In genomic region chr15:86915811-86916331, GRCh38 we compare ENCODE assay signal across 9 cellular contexts.
DNase-seq lines count a peak whose midpoint lies in the region; ATAC-seq, FAIRE-seq and TF ChIP-seq lines count a peak whose summit lies in the region.
"Had no signal": no experiment of that assay in that cellular context is flagged by ENCODE, and none has a peak within 500 bp of the region (broad histone marks: within the 10 kb centered on the region; RNA-seq: fewer than 3 reads in every experiment).

No MANE protein-coding gene starts in this region.

- FAIRE-seq in HepG2 (lab: Jason Lieb, UNC), result no peak
- FAIRE-seq: A204.1 had no signal

- H3K27me3 ChIP-seq in HepG2 (ENCODE audit: control insufficient read depth in 1 of 2, insufficient read depth in 2 of 2, low read length in 2 of 2), result peaks cover 0 to 5% of the 10 kb centered on the region in 2 experiments; a peak in 2 of 5 replicates
- H3K27me3 ChIP-seq in ovary, result no peaks in the 10 kb centered on the region

- CTCF ChIA-PET in HepG2 (lab: Yijun Ruan, JAX; ENCODE audit: low intra/inter-chr PET ratio, low total read pairs), result interaction anchor here (1.9 kb wide), 1 partner anchor 1331 kb away, joined by 7 read pairs; no protein-coding TSS in a partner anchor

- H2AFZ ChIP-seq in HepG2 (ENCODE audit: low read length), result no peak overlapping the region

- in situ Hi-C loops in HepG2 (cut with HindIII; ENCODE audit: extremely low pct_ligation_motif_present, low pct_unique_long_range_greater_than_20kb), result loop anchor here (10.0 to 25.0 kb wide), 2 partner anchors 1054 to 1329 kb away; no protein-coding TSS in a partner anchor

- TF ChIP-seq RAD21 in HepG2 (CRISPR knock-in tag; IDR thresholded peaks at IDR 0.05), result 0 out of 2 replicates have a peak, but pooled peaks have one; percentile 22

- POLR2A ChIA-PET in HepG2 (lab: Yijun Ruan, JAX), result no interaction called here

- H3K9ac ChIP-seq in HepG2 (ENCODE audit: insufficient read depth, low read depth, low read length), result no peak overlapping the region

- H4K20me1 ChIP-seq in HepG2 (ENCODE audit: insufficient read depth, low read length), result no peaks in the 10 kb centered on the region

- no peaks in the 10 kb centered on the region for H3K4me1 ChIP-seq in HepG2 (ENCODE audit: insufficient read depth, low read length)
- no peaks in the 10 kb centered on the region for H3K4me1 ChIP-seq in ovary (ENCODE audit: insufficient read depth)

- TF ChIP-seq POLR2A in HepG2 (IDR thresholded peaks at IDR 0.05; ENCODE audit: insufficient read depth in 1 of 2, low read depth in 2 of 2, low read length in 2 of 2) (no peak), ovary (IDR thresholded peaks at IDR 0.05) (no peak)

- H3K4me3 ChIP-seq in HepG2 (replicated peaks in 1 of 3; ENCODE audit: insufficient read depth in 1 of 3, low read depth in 2 of 3, low read length in 3 of 3), result no peak overlapping the region
- no peak overlapping the region for H3K4me3 ChIP-seq in ovary

- no peak overlapping the region; the same call in 1 of the 2 replicates for H3K4me2 ChIP-seq in HepG2 (ENCODE audit: low read depth, low read length)

- no peaks in the 10 kb centered on the region for H3K36me3 ChIP-seq in HepG2 (replicated peaks in 1 of 2; ENCODE audit: control insufficient read depth in 1 of 2, insufficient read depth in 2 of 2, low read length in 2 of 2)
- no peaks in the 10 kb centered on the region for H3K36me3 ChIP-seq in ovary

- 11% methylated on average over 7 of the region's 12 CpGs for WGBS in HepG2 (ENCODE audit: low lambda C conversion rate)
- WGBS in ovary, 3 donors, result 23 to 26% (median 25%) methylated on average over 12 of the region's 12 CpGs

- ATAC-seq in HepG2, result peak; percentile 85
- no peak for ATAC-seq in GM21529 (IDR thresholded peaks at IDR 0.05; ENCODE audit: unreplicated experiment)
- ATAC-seq in HG02759 (IDR thresholded peaks at IDR 0.05; ENCODE audit: unreplicated experiment), result no peak

- no TSS peak for BruUV-seq in HepG2 (replicated peaks; lab: Mats Ljungman, UMichigan)

- TF ChIP-seq EP300 in HepG2 (IDR thresholded peaks at IDR 0.05; ENCODE audit: low read depth in 2 of 2, low read length in 2 of 2) (no peak), HepG2 (CRISPR knock-in tag; IDR thresholded peaks at IDR 0.05; ENCODE audit: borderline replicate concordance) (no peak), ovary (IDR thresholded peaks at IDR 0.05) (no peak)

- TF ChIP-seq CTCF in HepG2 (CRISPR knock-in tag; IDR thresholded peaks at IDR 0.05), result peak; percentile 65
- no peak for TF ChIP-seq CTCF in ovary (IDR thresholded peaks at IDR 0.05)

- no peaks in the 10 kb centered on the region for H3K79me2 ChIP-seq in HepG2 (ENCODE audit: insufficient read depth, low read length)

- DNase-seq in DMS53 (lab: John Stamatoyannopoulos, UW) (peak; percentile 47), DMS53 treated with DMSO at 0.1 percent for 48 hours (lab: John Stamatoyannopoulos, UW; ENCODE audit: unreplicated experiment) (no peak), NCI-H526 treated with DMSO at 0.1 percent for 48 hours (lab: John Stamatoyannopoulos, UW) (peak; percentile 63), cerebellar nuclear complex (lab: John Stamatoyannopoulos, UW) (peak; percentile 39 to 69), HepG2 (ENCODE audit: low spot score) (peak; percentile 31), ovary (no peak)

- H3K9me3 ChIP-seq in HepG2 (ENCODE audit: low read length) (no peaks in the 10 kb centered on the region), ovary (no peaks in the 10 kb centered on the region)

- no peak overlapping the region for H3K27ac ChIP-seq in HepG2 (ENCODE audit: extremely low read length, insufficient read depth, low read length)
- no peak overlapping the region for H3K27ac ChIP-seq in ovary

- intact Hi-C loops in HepG2 (cut with micrococcal nuclease; ENCODE audit: unreplicated experiment) (loop anchor here (5.0 to 10.0 kb wide), 2 partner anchors 756 to 1539 kb away; no protein-coding TSS in a partner anchor), ovary (cut with DNase I) (loop anchor here in 1 of 4 donors (10.0 kb wide), 1 partner anchor 1359 kb away; no protein-coding TSS in a partner anchor)

TF ChIP-seq in HepG2, 621 proteins besides CTCF, POLR2A, EP300 and RAD21:
- no peak for TF ChIP-seq ZFYVE20 (CRISPR knock-in tag; IDR thresholded peaks at IDR 0.05; ENCODE audit: borderline replicate concordance, low read depth)
- no peak for TF ChIP-seq PPARG (CRISPR knock-in tag; conservative IDR thresholded peaks at IDR 0.05)
- TF ChIP-seq ZNF431 (CRISPR knock-in tag; IDR thresholded peaks at IDR 0.05; ENCODE audit: borderline replicate concordance, low read depth), result no peak
- TF ChIP-seq TRAFD1 (CRISPR knock-in tag; IDR thresholded peaks at IDR 0.05; ENCODE audit: borderline replicate concordance), result no peak
- TF ChIP-seq ZNF331 (CRISPR knock-in tag; IDR thresholded peaks at IDR 0.05), result no peak
- TF ChIP-seq ZNF629 (CRISPR knock-in tag; conservative IDR thresholded peaks at IDR 0.05), result no peak
- TF ChIP-seq POGZ (CRISPR knock-in tag; IDR thresholded peaks at IDR 0.05), result no peak
- TF ChIP-seq AHDC1 (CRISPR knock-in tag; IDR thresholded peaks at IDR 0.05; ENCODE audit: borderline replicate concordance), result no peak
- TF ChIP-seq STAG1 (CRISPR knock-in tag; IDR thresholded peaks at IDR 0.05), result peak; percentile 46
- no peak for TF ChIP-seq ZNF547 (CRISPR knock-in tag; IDR thresholded peaks at IDR 0.05)
- TF ChIP-seq ZNF20 (CRISPR knock-in tag; IDR thresholded peaks at IDR 0.05), result no peak
- TF ChIP-seq CHD4 (IDR thresholded peaks at IDR 0.05; ENCODE audit: borderline replicate concordance, low read length), result no peak
- TF ChIP-seq ZNF784 (CRISPR knock-in tag; IDR thresholded peaks at IDR 0.05; ENCODE audit: borderline replicate concordance), result no peak
- TF ChIP-seq SMC3 (IDR thresholded peaks at IDR 0.05; ENCODE audit: low read length), result peak; percentile 17; the same call in 1 of the 2 replicates
- TF ChIP-seq ZNF772 (CRISPR knock-in tag; IDR thresholded peaks at IDR 0.05), result no peak
- TF ChIP-seq KDM2A (CRISPR knock-in tag; IDR thresholded peaks at IDR 0.05; ENCODE audit: borderline replicate concordance, low read depth), result no peak
- peak; percentile 54 for TF ChIP-seq XRCC5 (optimal IDR thresholded peaks at IDR 0.05; ENCODE audit: low read length)

Comparison
In these comparisons a context has a peak if more than half of its experiments do, and no peak if none do; other contexts are left out.
1. DNase-seq: peak in DMS53 (single experiment), NCI-H526 treated with DMSO at 0.1 percent for 48 hours (single experiment), cerebellar nuclear complex (2 of 2) and HepG2 (single experiment); none in DMS53 treated with DMSO at 0.1 percent for 48 hours (single experiment) and ovary (0 of 5).